21 cellular contexts compared by ENCODE assay signal in genomic region chr12:25816637-25817036, GRCh38.
A peak's percentile ranks its signal among the peaks of the same experiment; 100 is the strongest.
DNase-seq lines count a peak whose midpoint lies in the region; ATAC-seq, FAIRE-seq and TF ChIP-seq lines count a peak whose summit lies in the region.
"Had no signal": no experiment of that assay in that cellular context is flagged by ENCODE, and none has a peak within 500 bp of the region (broad histone marks: within the 10 kb centered on the region; RNA-seq: fewer than 3 reads in every experiment).

No MANE protein-coding gene starts in this region.

- TF ChIP-seq CTCF in astrocyte (IDR thresholded peaks at IDR 0.05; ENCODE audit: insufficient read depth, low read depth, low read length), result no peak

- no peaks in the 10 kb centered on the region for H3K79me2 ChIP-seq in astrocyte (ENCODE audit: insufficient read depth, low read length)

- no peak overlapping the region for H3K4me3 ChIP-seq in astrocyte (ENCODE audit: insufficient read depth, low read depth, low read length)
- H3K4me3 ChIP-seq: GM23338, MG63 had no signal

- peaks cover 3% of the 10 kb centered on the region for H3K4me1 Mint-ChIP-seq in astrocyte (ENCODE audit: low read depth, unreplicated experiment)
- H3K4me1 Mint-ChIP-seq in activated CD8-positive, alpha-beta memory T cell treated with anti-CD3 and anti-CD28 coated beads, Interleukin-2, amount 10 ng/mL, durations not matched to agents 7 days and 5 days, result peaks cover 13% of the 10 kb centered on the region

- no peak for FAIRE-seq in astrocyte (lab: Jason Lieb, UNC)
- FAIRE-seq: GM12891 had no signal

- H3K9me3 Mint-ChIP-seq in astrocyte (ENCODE audit: unreplicated experiment), result peaks cover 2% of the 10 kb centered on the region
- H3K9me3 Mint-ChIP-seq in activated CD8-positive, alpha-beta memory T cell treated with anti-CD3 and anti-CD28 coated beads, Interleukin-2, amount 10 ng/mL, durations not matched to agents 7 days and 5 days (ENCODE audit: low read depth), result no peaks in the 10 kb centered on the region
- H3K9me3 Mint-ChIP-seq: GM23338 had no signal

- no peak overlapping the region for H3K4me3 Mint-ChIP-seq in astrocyte (ENCODE audit: unreplicated experiment)
- no peak overlapping the region for H3K4me3 Mint-ChIP-seq in activated CD8-positive, alpha-beta memory T cell treated with anti-CD3 and anti-CD28 coated beads, Interleukin-2, amount 10 ng/mL, durations not matched to agents 7 days and 5 days
- H3K4me3 Mint-ChIP-seq: GM23338 had no signal

- no peaks in the 10 kb centered on the region for H3K36me3 ChIP-seq in astrocyte (ENCODE audit: insufficient read depth, low read length)
- H3K36me3 ChIP-seq: MG63 had no signal

- no peaks in the 10 kb centered on the region for H3K4me1 ChIP-seq in astrocyte (ENCODE audit: insufficient read depth, low read length)

- DNase-seq in HCEC 1CT, result peak; percentile 35
- peak; percentile 76 for DNase-seq in M059J (ENCODE audit: low read depth)
- DNase-seq in astrocyte (ENCODE audit: low read depth), result peak; percentile 25
- DNase-seq in lung microvascular endothelial cell (ENCODE audit: low read depth in 2 of 2), result peak; percentile 44 to 86
- DNase-seq in NCI-H1048 (lab: John Stamatoyannopoulos, UW), result no peak
- no peak for DNase-seq in activated CD8-positive, alpha-beta memory T cell treated with anti-CD3 and anti-CD28 coated beads, Interleukin-2, amount 10 ng/mL, durations not matched to agents 7 days and 5 days
- DNase-seq: EL, KBM-7, MG63, NCI-H1105 treated with DMSO at 0.1 percent for 48 hours, NCI-H1694, NCI-H510A, NCI-H748 treated with DMSO at 0.1 percent for 48 hours, SIG-M5, T-helper 1 cell had no signal

- no peaks in the 10 kb centered on the region for H3K27me3 ChIP-seq in astrocyte (ENCODE audit: insufficient read depth, low read length)
- H3K27me3 ChIP-seq: MG63 had no signal

- no peak for ATAC-seq in GM21367 (IDR thresholded peaks at IDR 0.05; ENCODE audit: unreplicated experiment)
- no peak for ATAC-seq in activated CD8-positive, alpha-beta memory T cell treated with anti-CD3 and anti-CD28 coated beads, Interleukin-2, amount 10 ng/mL, durations not matched to agents 7 days and 5 days
- ATAC-seq: GM23338, HCT116, SK-N-SH treated with all-trans-retinoic acid at 6 μM for 48 hours had no signal

- H3K27me3 Mint-ChIP-seq in astrocyte (ENCODE audit: low read depth, unreplicated experiment), result no peaks in the 10 kb centered on the region
- peaks cover 7% of the 10 kb centered on the region for H3K27me3 Mint-ChIP-seq in activated CD8-positive, alpha-beta memory T cell treated with anti-CD3 and anti-CD28 coated beads, Interleukin-2, amount 10 ng/mL, durations not matched to agents 7 days and 5 days

- H2AFZ ChIP-seq in astrocyte (ENCODE audit: low read depth, low read length), result no peak overlapping the region
- H2AFZ ChIP-seq: GM23338 had no signal

- CTCF ChIA-PET in activated CD8-positive, alpha-beta memory T cell treated with anti-CD3 and anti-CD28 coated beads, Interleukin-2, amount 10 ng/mL, durations not matched to agents 7 days and 5 days (lab: Charles Lee), result no interaction called here

- no peak overlapping the region for H3K9ac ChIP-seq in astrocyte (ENCODE audit: low read length)

- H3K27ac ChIP-seq in astrocyte (ENCODE audit: low read depth, low read length), result no peak overlapping the region
- H3K27ac ChIP-seq: RWPE1 had no signal

- no peaks in the 10 kb centered on the region for H3K9me3 ChIP-seq in astrocyte (ENCODE audit: insufficient read depth, low read depth, low read length)
- H3K9me3 ChIP-seq: MG63 had no signal

- H3K27ac Mint-ChIP-seq in astrocyte (ENCODE audit: unreplicated experiment), result no peak overlapping the region
- H3K27ac Mint-ChIP-seq in activated CD8-positive, alpha-beta memory T cell treated with anti-CD3 and anti-CD28 coated beads, Interleukin-2, amount 10 ng/mL, durations not matched to agents 7 days and 5 days, result no peak overlapping the region
- H3K27ac Mint-ChIP-seq: GM23338 had no signal

- H3K4me2 ChIP-seq in astrocyte (ENCODE audit: low read length), result no peak overlapping the region
- H3K4me2 ChIP-seq: GM23338 had no signal

- no peaks in the 10 kb centered on the region for H3K36me3 Mint-ChIP-seq in astrocyte (ENCODE audit: low read depth, unreplicated experiment)
- no peaks in the 10 kb centered on the region for H3K36me3 Mint-ChIP-seq in activated CD8-positive, alpha-beta memory T cell treated with anti-CD3 and anti-CD28 coated beads, Interleukin-2, amount 10 ng/mL, durations not matched to agents 7 days and 5 days

- no peaks in the 10 kb centered on the region for H4K20me1 ChIP-seq in astrocyte (ENCODE audit: insufficient read depth, low read length)

Comparison
In these comparisons a context has a peak if more than half of its experiments do, and no peak if none do; other contexts are left out.
1. DNase-seq: peak in HCEC 1CT (single experiment), M059J (single experiment), astrocyte (single experiment) and lung microvascular endothelial cell (2 of 2); none in NCI-H1048 (single experiment) and activated CD8-positive, alpha-beta memory T cell treated with anti-CD3 and anti-CD28 coated beads, Interleukin-2, amount 10 ng/mL, durations not matched to agents 7 days and 5 days (single experiment).